In genomic region chr3:30648670-30649357, GRCh38 we compare ENCODE assay signal across 10 cellular contexts. TPM values are rescaled to one million over a fixed set of nuclear protein-coding genes. Genes with fewer than 3 reads are reported as not detected.
DNase-seq lines count a peak whose midpoint lies in the region; ATAC-seq, FAIRE-seq and TF ChIP-seq lines count a peak whose summit lies in the region.
"Had no signal": no experiment of that assay in that cellular context is flagged by ENCODE, and none has a peak within 500 bp of the region (broad histone marks: within the 10 kb centered on the region; RNA-seq: fewer than 3 reads in every experiment).

No MANE protein-coding gene starts in this region.

- H3K36me3 Mint-ChIP-seq in stimulated activated naive CD8-positive, alpha-beta T cell treated with anti-CD3 and anti-CD28 coated beads, Interleukin-15, Interleukin-2, amounts not matched to agents 100 ng/mL and 50 ng/mL, for 24 hours (ENCODE audit: low read depth), result peaks cover 92% of the 10 kb centered on the region
- H3K36me3 Mint-ChIP-seq in activated naive CD8-positive, alpha-beta T cell treated with anti-CD3 and anti-CD28 coated beads, Interleukin-2, amount 10 ng/mL, durations not matched to agents 7 days and 5 days, result peaks cover 69% of the 10 kb centered on the region

- H3K9me3 ChIP-seq in muscle layer of colon (ENCODE audit: low read length) (no peaks in the 10 kb centered on the region), kidney (ENCODE audit: control insufficient read depth in 1 of 2, low read length in 2 of 2) (no peaks in the 10 kb centered on the region)

- no peak for DNase-seq in stimulated activated naive CD8-positive, alpha-beta T cell treated with anti-CD3 and anti-CD28 coated beads, Interleukin-15, Interleukin-2, amounts not matched to agents 100 U/mL and 50 U/mL, for 24 hours
- no peak for DNase-seq in activated naive CD8-positive, alpha-beta T cell treated with anti-CD3 and anti-CD28 coated beads, Interleukin-2, amount 10 ng/mL, durations not matched to agents 7 days and 5 days
- DNase-seq in NCI-H1092 treated with DMSO at 0.1 percent for 48 hours (lab: John Stamatoyannopoulos, UW) (no peak), kidney (no peak), iPS-NIHi7 (ENCODE audit: extremely low spot score) (no peak)

- H3K27me3 Mint-ChIP-seq in stimulated activated naive CD8-positive, alpha-beta T cell treated with anti-CD3 and anti-CD28 coated beads, Interleukin-15, Interleukin-2, amounts not matched to agents 100 ng/mL and 50 ng/mL, for 24 hours, result no peaks in the 10 kb centered on the region
- no peaks in the 10 kb centered on the region for H3K27me3 Mint-ChIP-seq in activated naive CD8-positive, alpha-beta T cell treated with anti-CD3 and anti-CD28 coated beads, Interleukin-2, amount 10 ng/mL, durations not matched to agents 7 days and 5 days

- H3K9ac ChIP-seq in muscle layer of colon (ENCODE audit: low read length) (no peak overlapping the region), kidney (ENCODE audit: low read length in 2 of 2) (no peak overlapping the region)

- no peak for ATAC-seq in stimulated activated naive CD8-positive, alpha-beta T cell treated with anti-CD3 and anti-CD28 coated beads, Interleukin-15, Interleukin-2, amounts not matched to agents 100 U/mL and 50 U/mL, for 24 hours
- no peak for ATAC-seq in activated naive CD8-positive, alpha-beta T cell treated with anti-CD3 and anti-CD28 coated beads, Interleukin-2, amount 10 ng/mL, durations not matched to agents 7 days and 5 days (ENCODE audit: low read depth)
- ATAC-seq in HG03196 (IDR thresholded peaks at IDR 0.05; ENCODE audit: unreplicated experiment), result no peak

- TF ChIP-seq CTCF in kidney (IDR thresholded peaks at IDR 0.05; ENCODE audit: borderline replicate concordance, extremely low read depth, insufficient read depth), result no peak

- H3K27ac ChIP-seq in muscle layer of colon (ENCODE audit: low read depth, low read length), result peak overlapping the region; percentile 6
- H3K27ac ChIP-seq in kidney (ENCODE audit: low read depth in 2 of 2, low read length in 2 of 2), result no peak overlapping the region

- H3K4me3 ChIP-seq in muscle layer of colon (ENCODE audit: low read depth in 1 of 2, low read length in 2 of 2) (no peak overlapping the region), kidney (ENCODE audit: low read length in 2 of 2) (no peak overlapping the region)

- H3K36me3 ChIP-seq in muscle layer of colon (ENCODE audit: insufficient read depth, low read length), result peaks cover 70% of the 10 kb centered on the region
- H3K36me3 ChIP-seq in kidney (ENCODE audit: control insufficient read depth in 1 of 2, insufficient read depth in 2 of 2, low read length in 2 of 2), result peaks cover 29 to 48% of the 10 kb centered on the region in 2 donors

- POLR2A ChIA-PET in activated naive CD8-positive, alpha-beta T cell treated with anti-CD3 and anti-CD28 coated beads, Interleukin-2, amount 10 ng/mL, durations not matched to agents 7 days and 5 days (lab: Charles Lee), result interaction anchor here (1.2 to 5.3 kb wide), 2 partner anchors 9 to 30 kb away, joined by 4 to 47 read pairs; no protein-coding TSS in a partner anchor

- peaks cover 100% of the 10 kb centered on the region for H3K4me1 Mint-ChIP-seq in stimulated activated naive CD8-positive, alpha-beta T cell treated with anti-CD3 and anti-CD28 coated beads, Interleukin-15, Interleukin-2, amounts not matched to agents 100 ng/mL and 50 ng/mL, for 24 hours (ENCODE audit: low read depth)
- peaks cover 87% of the 10 kb centered on the region for H3K4me1 Mint-ChIP-seq in activated naive CD8-positive, alpha-beta T cell treated with anti-CD3 and anti-CD28 coated beads, Interleukin-2, amount 10 ng/mL, durations not matched to agents 7 days and 5 days

- no peak for FAIRE-seq in kidney (lab: Jason Lieb, UNC)
- FAIRE-seq: frontal cortex had no signal

- H3K9me3 Mint-ChIP-seq in stimulated activated naive CD8-positive, alpha-beta T cell treated with anti-CD3 and anti-CD28 coated beads, Interleukin-15, Interleukin-2, amounts not matched to agents 100 ng/mL and 50 ng/mL, for 24 hours, result no peaks in the 10 kb centered on the region
- no peaks in the 10 kb centered on the region for H3K9me3 Mint-ChIP-seq in activated naive CD8-positive, alpha-beta T cell treated with anti-CD3 and anti-CD28 coated beads, Interleukin-2, amount 10 ng/mL, durations not matched to agents 7 days and 5 days

- peaks cover 42% of the 10 kb centered on the region for H3K4me1 ChIP-seq in muscle layer of colon (ENCODE audit: insufficient read depth, low read length)
- peaks cover 17 to 23% of the 10 kb centered on the region in 2 donors for H3K4me1 ChIP-seq in kidney (ENCODE audit: control insufficient read depth in 1 of 2, insufficient read depth in 1 of 2, low read depth in 1 of 2, low read length in 2 of 2)

- H3K4me3 Mint-ChIP-seq in stimulated activated naive CD8-positive, alpha-beta T cell treated with anti-CD3 and anti-CD28 coated beads, Interleukin-15, Interleukin-2, amounts not matched to agents 100 ng/mL and 50 ng/mL, for 24 hours, result peak overlapping the region; percentile 20
- peak overlapping the region; percentile 57 for H3K4me3 Mint-ChIP-seq in activated naive CD8-positive, alpha-beta T cell treated with anti-CD3 and anti-CD28 coated beads, Interleukin-2, amount 10 ng/mL, durations not matched to agents 7 days and 5 days
- H3K4me3 Mint-ChIP-seq: mesothelial cell of epicardium had no signal

- intact Hi-C loops in kidney (cut with DNase I), result no loop called here

- H3K27me3 ChIP-seq in muscle layer of colon (ENCODE audit: control insufficient read depth in 1 of 2, insufficient read depth in 2 of 2, low read length in 2 of 2), result no peaks in the 10 kb centered on the region

- H3K27ac Mint-ChIP-seq in stimulated activated naive CD8-positive, alpha-beta T cell treated with anti-CD3 and anti-CD28 coated beads, Interleukin-15, Interleukin-2, amounts not matched to agents 100 ng/mL and 50 ng/mL, for 24 hours, result peak overlapping the region; percentile 83
- peak overlapping the region; percentile 86 for H3K27ac Mint-ChIP-seq in activated naive CD8-positive, alpha-beta T cell treated with anti-CD3 and anti-CD28 coated beads, Interleukin-2, amount 10 ng/mL, durations not matched to agents 7 days and 5 days

RNA-seq across cellular contexts. Expression of gene TGFBR2, which starts 42.4 kb away (rescaled TPM):
- 10 to 100 TPM; 86.9 to 92.2 TPM for total RNA-seq in activated naive CD8-positive, alpha-beta T cell treated with anti-CD3 and anti-CD28 coated beads, Interleukin-2, amount 10 ng/mL, durations not matched to agents 7 days and 5 days
- total RNA-seq in kidney, result 243 TPM
- 81.8 TPM for polyA plus RNA-seq in kidney (ENCODE audit: insufficient read depth, low read depth, low replicate concordance)
